11 cellular contexts compared by ENCODE assay signal in the genomic region with DNA sequence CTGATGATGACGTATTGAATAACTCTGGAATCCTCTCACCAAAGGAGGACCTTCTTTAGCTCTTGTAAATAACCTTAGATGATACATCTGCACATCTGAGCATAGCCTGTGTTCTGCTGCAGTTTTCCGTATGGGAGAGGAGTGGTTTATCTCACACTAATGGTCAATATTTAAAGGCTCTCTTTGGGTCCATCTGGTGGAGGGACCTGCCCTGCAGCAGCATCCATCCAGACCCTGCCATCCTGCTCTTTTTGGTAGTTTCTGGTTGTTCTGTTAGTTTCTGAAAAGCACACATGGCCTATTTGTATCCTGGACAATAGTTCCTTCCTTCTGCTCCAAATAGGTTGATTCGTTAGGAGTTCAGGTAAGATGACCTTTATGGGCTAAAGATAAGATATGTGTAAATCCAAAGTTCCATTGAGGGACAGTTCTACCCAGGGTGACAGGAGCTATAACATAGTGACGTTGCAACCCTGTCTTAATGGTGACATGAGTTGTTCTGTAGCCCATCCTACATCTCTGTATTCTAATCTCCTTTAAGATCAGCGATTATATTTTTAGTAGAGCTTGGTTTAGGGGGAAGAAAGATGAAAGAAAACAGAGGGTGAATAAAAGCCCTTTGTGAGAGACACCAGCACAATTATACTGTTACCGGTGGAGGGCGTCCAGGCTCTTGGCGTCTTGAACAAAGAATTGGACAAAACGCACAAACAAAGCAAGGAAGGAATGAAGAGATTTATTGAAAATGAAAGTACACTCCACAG.
DNase-seq lines count a peak whose midpoint lies in the region; ATAC-seq lines count a peak whose summit lies in the region.
"Had no signal": no experiment of that assay in that cellular context is flagged by ENCODE, and none has a peak within 500 bp of the region (broad histone marks: within the 10 kb centered on the region; RNA-seq: fewer than 3 reads in every experiment).

No MANE protein-coding gene starts in this region.

- no peaks in the 10 kb centered on the region for H3K9me3 Mint-ChIP-seq in activated T-helper 17 cell treated with anti-CD3 and anti-CD28 coated beads, Interleukin-2, amount 50 U/mL, for 72 hours
- H3K9me3 Mint-ChIP-seq in stimulated activated memory B cell treated with anti-CD40 and anti-IgM and Interleukin-4, amounts not matched to agents 10 μg/mL and 1 μg/mL and 100 μg/mL, for 72 hours, result peaks cover 5% of the 10 kb centered on the region

- no peaks in the 10 kb centered on the region for H3K36me3 Mint-ChIP-seq in activated T-helper 17 cell treated with anti-CD3 and anti-CD28 coated beads, Interleukin-2, amount 50 U/mL, for 72 hours (ENCODE audit: low read depth)
- H3K36me3 Mint-ChIP-seq in stimulated activated memory B cell treated with anti-CD40 and anti-IgM and Interleukin-4, amounts not matched to agents 10 μg/mL and 1 μg/mL and 100 μg/mL, for 72 hours, result no peaks in the 10 kb centered on the region

- no peak for ATAC-seq in activated T-helper 17 cell treated with anti-CD3 and anti-CD28 coated beads, Interleukin-2, amount 50 U/mL, for 72 hours (replicated peaks)
- ATAC-seq in GM21423 (IDR thresholded peaks at IDR 0.05; ENCODE audit: unreplicated experiment), result no peak
- ATAC-seq in stimulated activated memory B cell treated with anti-CD40 and anti-IgM and Interleukin-4, amounts not matched to agents 10 μg/mL and 1 μg/mL and 100 μg/mL, for 72 hours, result no peak

- H3K27ac Mint-ChIP-seq in activated T-helper 17 cell treated with anti-CD3 and anti-CD28 coated beads, Interleukin-2, amount 50 U/mL, for 72 hours, result peak overlapping the region; percentile 7
- H3K27ac Mint-ChIP-seq in stimulated activated memory B cell treated with anti-CD40 and anti-IgM and Interleukin-4, amounts not matched to agents 10 μg/mL and 1 μg/mL and 100 μg/mL, for 72 hours, result no peak overlapping the region

- H3K27me3 Mint-ChIP-seq in activated T-helper 17 cell treated with anti-CD3 and anti-CD28 coated beads, Interleukin-2, amount 50 U/mL, for 72 hours, result peaks cover 1% of the 10 kb centered on the region
- peaks cover 4% of the 10 kb centered on the region for H3K27me3 Mint-ChIP-seq in stimulated activated memory B cell treated with anti-CD40 and anti-IgM and Interleukin-4, amounts not matched to agents 10 μg/mL and 1 μg/mL and 100 μg/mL, for 72 hours

- peak; percentile 6 to 8 for DNase-seq in SHP77 (lab: John Stamatoyannopoulos, UW)
- no peak for DNase-seq in SHP77 treated with DMSO at 0.1 percent for 48 hours (lab: John Stamatoyannopoulos, UW)
- peak; percentile 12 for DNase-seq in iPS-NIHi11 (ENCODE audit: low spot score)
- DNase-seq in HUDEP-2 (lab: John Stamatoyannopoulos, UW; ENCODE audit: unreplicated experiment in 76 of 76), result no peak
- DNase-seq in middle frontal gyrus (ENCODE audit: extremely low spot score, low spot score), result no peak
- DNase-seq: ACHN; activated CD8-positive, alpha-beta memory T cell treated with anti-CD3 and anti-CD28 coated beads, Interleukin-2, amount 50 U/mL, for 48 hours; T-helper 1 cell had no signal

- no peak overlapping the region for H3K4me3 Mint-ChIP-seq in activated T-helper 17 cell treated with anti-CD3 and anti-CD28 coated beads, Interleukin-2, amount 50 U/mL, for 72 hours
- no peak overlapping the region for H3K4me3 Mint-ChIP-seq in stimulated activated memory B cell treated with anti-CD40 and anti-IgM and Interleukin-4, amounts not matched to agents 10 μg/mL and 1 μg/mL and 100 μg/mL, for 72 hours

- H3K4me1 Mint-ChIP-seq in activated T-helper 17 cell treated with anti-CD3 and anti-CD28 coated beads, Interleukin-2, amount 50 U/mL, for 72 hours, result no peaks in the 10 kb centered on the region
- H3K4me1 Mint-ChIP-seq in stimulated activated memory B cell treated with anti-CD40 and anti-IgM and Interleukin-4, amounts not matched to agents 10 μg/mL and 1 μg/mL and 100 μg/mL, for 72 hours, result no peaks in the 10 kb centered on the region

Comparison
In these comparisons a context has a peak if more than half of its experiments do, and no peak if none do; other contexts are left out.
1. DNase-seq: peak in SHP77 (2 of 2) and iPS-NIHi11 (single experiment); none in SHP77 treated with DMSO at 0.1 percent for 48 hours (single experiment), HUDEP-2 (0 of 76) and middle frontal gyrus (single experiment).